Comparison of ENCODE assay signal across 17 cellular contexts in the genomic region with DNA sequence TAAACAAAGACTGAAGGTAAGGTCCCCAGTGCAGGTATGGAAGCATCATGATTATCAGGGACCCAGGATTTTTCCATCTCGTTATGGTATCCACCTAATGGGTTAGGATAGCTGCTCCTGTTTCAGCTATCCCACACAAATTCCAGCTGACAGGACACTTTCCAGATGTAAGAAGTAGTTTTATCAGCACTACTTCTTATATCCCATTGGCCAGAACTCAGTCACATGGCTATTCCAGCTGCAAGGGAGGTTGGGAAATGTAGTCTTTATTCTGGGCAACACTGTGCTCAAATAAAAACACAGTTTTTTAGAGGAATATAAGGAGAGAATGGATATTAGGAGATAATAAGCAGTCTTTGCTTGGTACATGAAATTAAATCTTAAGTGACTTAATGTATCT.
DNase-seq lines count a peak whose midpoint lies in the region; ATAC-seq, FAIRE-seq and TF ChIP-seq lines count a peak whose summit lies in the region.
"Had no signal": no experiment of that assay in that cellular context is flagged by ENCODE, and none has a peak within 500 bp of the region (broad histone marks: within the 10 kb centered on the region; RNA-seq: fewer than 3 reads in every experiment).

No MANE protein-coding gene starts in this region.

- FAIRE-seq in endothelial cell of umbilical vein (lab: Jason Lieb, UNC), result peak; percentile 38
- no peak for FAIRE-seq in urothelium cell line (lab: Jason Lieb, UNC)
- FAIRE-seq: G401.6, RCC 7860 had no signal

- no peak overlapping the region for H3K9ac ChIP-seq in endothelial cell of umbilical vein (replicated peaks; ENCODE audit: extremely low read depth, insufficient read depth, low read length)

- no peak overlapping the region for H3K27ac ChIP-seq in endothelial cell of umbilical vein (ENCODE audit: insufficient read depth, low read depth, low read length)

- no peak overlapping the region for H2AFZ ChIP-seq in endothelial cell of umbilical vein (ENCODE audit: low read depth, low read length)

- TF ChIP-seq POLR2A in endothelial cell of umbilical vein (IDR thresholded peaks at IDR 0.05; ENCODE audit: low read depth, low read length), result no peak

- no peaks in the 10 kb centered on the region for H4K20me1 ChIP-seq in endothelial cell of umbilical vein (replicated peaks; ENCODE audit: control insufficient read depth, extremely low read depth, insufficient read depth, low read length)

- H3K4me2 ChIP-seq in endothelial cell of umbilical vein (ENCODE audit: insufficient read depth, low read length), result no peak overlapping the region

- no peaks in the 10 kb centered on the region for H3K36me3 ChIP-seq in endothelial cell of umbilical vein (ENCODE audit: control insufficient read depth in 2 of 2, extremely low read depth in 1 of 2, insufficient read depth in 2 of 2, low read length in 2 of 2)

- H3K9me3 ChIP-seq in endothelial cell of umbilical vein (replicated peaks; ENCODE audit: control insufficient read depth, insufficient read depth, low read length), result no peaks in the 10 kb centered on the region

- no peaks in the 10 kb centered on the region for H3K4me1 ChIP-seq in endothelial cell of umbilical vein (ENCODE audit: control insufficient read depth, extremely low read depth, insufficient read depth, low read length)

- POLR2A ChIA-PET in endothelial cell of umbilical vein (lab: Charles Lee), result no interaction called here

- H3K9me1 ChIP-seq in endothelial cell of umbilical vein (replicated peaks; ENCODE audit: control insufficient read depth, extremely low read depth, insufficient read depth, low read length), result no peaks in the 10 kb centered on the region

- BruUV-seq in endothelial cell of umbilical vein (replicated peaks; lab: Mats Ljungman, UMichigan), result no TSS peak

- no peak for TF ChIP-seq CTCF in endothelial cell of umbilical vein (IDR thresholded peaks at IDR 0.05; ENCODE audit: extremely low read depth in 1 of 2, insufficient read depth in 1 of 2, low read depth in 1 of 2, low read length in 2 of 2)

- dilution Hi-C loops in endothelial cell of umbilical vein (cut with MboI; ENCODE audit: extremely low pct_ligation_motif_present, low sequenced_read_pairs), result no loop called here

- H3K27me3 ChIP-seq in endothelial cell of umbilical vein (ENCODE audit: control insufficient read depth in 2 of 2, insufficient read depth in 2 of 2, low read length in 2 of 2), result no peaks in the 10 kb centered on the region

- no peaks in the 10 kb centered on the region for H3K79me2 ChIP-seq in endothelial cell of umbilical vein (ENCODE audit: control insufficient read depth, insufficient read depth, low read length)

- peak; percentile 57; the same call in 1 of the 3 replicates for ATAC-seq in SK-N-SH treated with all-trans-retinoic acid at 6 μM for 48 hours

- H3K4me3 ChIP-seq in endothelial cell of umbilical vein (replicated peaks in 1 of 3; ENCODE audit: insufficient read depth in 1 of 3, low read depth in 1 of 3, low read length in 3 of 3), result no peak overlapping the region

- intact Hi-C loops in endothelial cell of umbilical vein (cut with micrococcal nuclease), result no loop called here

- DNase-seq in ELR (ENCODE audit: low read depth) (peak; percentile 4), Kasumi-1 (lab: John Stamatoyannopoulos, UW) (peak; percentile 1 to 5), endothelial cell of umbilical vein (ENCODE audit: low read depth, low spot score) (peak; percentile 1), urothelium cell line (ENCODE audit: low spot score) (no peak), NCI-H69 (lab: John Stamatoyannopoulos, UW) (no peak)
- no peak for DNase-seq in activated T-cell treated with anti-CD3 and anti-CD28 coated beads, Interleukin-2, amount 50 U/mL, for 1 hour
- DNase-seq: ACHN, C1 segment of cervical spinal cord, DMS79 treated with DMSO at 0.1 percent for 48 hours, MM.1S, NCI-H1092 treated with DMSO at 0.1 percent for 48 hours, NCI-H2081 treated with DMSO at 0.1 percent for 48 hours, NCI-H446 treated with DMSO at 0.1 percent for 48 hours, Right ventricle myocardium superior had no signal

- CTCF ChIA-PET in endothelial cell of umbilical vein (lab: Charles Lee), result no interaction called here

TF ChIP-seq in SK-N-SH treated with all-trans-retinoic acid at 6 μM for 48 hours, 23 proteins besides CTCF, POLR2A, EP300 and RAD21 (continues in another document):
- no peak for TF ChIP-seq OSR1 (CRISPR knock-in tag; IDR thresholded peaks at IDR 0.05)
- TF ChIP-seq ZNF8 (CRISPR knock-in tag; IDR thresholded peaks at IDR 0.05), result no peak
- no peak for TF ChIP-seq PATZ1 (CRISPR knock-in tag; IDR thresholded peaks at IDR 0.05; ENCODE audit: borderline replicate concordance)
- TF ChIP-seq ZFP3 (CRISPR knock-in tag; IDR thresholded peaks at IDR 0.05), result no peak
- TF ChIP-seq CSDC2 (CRISPR knock-in tag; IDR thresholded peaks at IDR 0.05), result no peak
- no peak for TF ChIP-seq BACH2 (CRISPR knock-in tag; IDR thresholded peaks at IDR 0.05; ENCODE audit: borderline replicate concordance)
- TF ChIP-seq SNAI2 (CRISPR knock-in tag; IDR thresholded peaks at IDR 0.05), result no peak

TF ChIP-seq in endothelial cell of umbilical vein, 7 proteins besides CTCF, POLR2A, EP300 and RAD21:
- TF ChIP-seq FOS (IDR thresholded peaks at IDR 0.05; ENCODE audit: borderline replicate concordance, insufficient read depth, low read length) (no peak), EZH2 (IDR thresholded peaks at IDR 0.05; ENCODE audit: borderline replicate concordance, low read depth, low read length, severe bottlenecking) (no peak), MAX (IDR thresholded peaks at IDR 0.05; ENCODE audit: insufficient read depth, insufficient read length) (no peak), MYC (IDR thresholded peaks at IDR 0.05; ENCODE audit: low read depth, low read length) (no peak), GATA2 (IDR thresholded peaks at IDR 0.05; ENCODE audit: insufficient read depth, insufficient read length, low read depth, low read length) (no peak), POLR2AphosphoS5 (IDR thresholded peaks at IDR 0.05; ENCODE audit: insufficient read depth, low read depth, low read length) (no peak), JUN (IDR thresholded peaks at IDR 0.05; ENCODE audit: borderline replicate concordance, insufficient read depth, insufficient read length, low read depth) (no peak)
TF ChIP-seq in endothelial cell of umbilical vein: peak in this region for 0.

Comparison
In these comparisons a context has a peak if more than half of its experiments do, and no peak if none do; other contexts are left out.
1. DNase-seq: peak in ELR (single experiment), Kasumi-1 (2 of 2) and endothelial cell of umbilical vein (single experiment); none in urothelium cell line (single experiment), activated T-cell treated with anti-CD3 and anti-CD28 coated beads, Interleukin-2, amount 50 U/mL, for 1 hour (single experiment) and NCI-H69 (single experiment).